Comparison of ENCODE assay signal across 11 cellular contexts in genomic region chr1:86757272-86757984, GRCh38. TPM values are rescaled to one million over a fixed set of nuclear protein-coding genes. Genes with fewer than 3 reads are reported as not detected.
DNase-seq lines count a peak whose midpoint lies in the region; ATAC-seq, FAIRE-seq and TF ChIP-seq lines count a peak whose summit lies in the region.
"Had no signal": no experiment of that assay in that cellular context is flagged by ENCODE, and none has a peak within 500 bp of the region (broad histone marks: within the 10 kb centered on the region; RNA-seq: fewer than 3 reads in every experiment).

No MANE protein-coding gene starts in this region.

- intact Hi-C loops in ascending aorta (cut with DNase I) (loop anchor here (2.0 kb wide), 1 partner anchor 31 kb away; no protein-coding TSS in a partner anchor), left lung (cut with DNase I) (no loop called here), tibial artery (cut with DNase I; ENCODE audit: low total_unique reads) (no loop called here)

- no peaks in the 10 kb centered on the region for H3K36me3 ChIP-seq in MG63
- H3K36me3 ChIP-seq in ascending aorta = no peaks in the 10 kb centered on the region
- H3K36me3 ChIP-seq in left lung = no peaks in the 10 kb centered on the region
- no peaks in the 10 kb centered on the region for H3K36me3 ChIP-seq in tibial artery
- H3K36me3 ChIP-seq: gastroesophageal sphincter, spleen had no signal

- no peaks in the 10 kb centered on the region for H3K4me1 ChIP-seq in ascending aorta
- H3K4me1 ChIP-seq in left lung = peaks cover 0 to 4% of the 10 kb centered on the region in 2 donors
- peaks cover 0 to 11% (median 0%) of the 10 kb centered on the region in 4 donors for H3K4me1 ChIP-seq in tibial artery
- H3K4me1 ChIP-seq: gastroesophageal sphincter had no signal

- FAIRE-seq in D721Med (lab: Jason Lieb, UNC) = no peak
- FAIRE-seq: bronchial epithelial cell had no signal

- H3K27me3 ChIP-seq in MG63 = no peaks in the 10 kb centered on the region
- no peaks in the 10 kb centered on the region for H3K27me3 ChIP-seq in ascending aorta
- H3K27me3 ChIP-seq in left lung = no peaks in the 10 kb centered on the region
- H3K27me3 ChIP-seq in tibial artery = no peaks in the 10 kb centered on the region
- H3K27me3 ChIP-seq: spleen had no signal

- TF ChIP-seq CTCF in ascending aorta (IDR thresholded peaks at IDR 0.05) (no peak), left lung (IDR thresholded peaks at IDR 0.05) (no peak), tibial artery (IDR thresholded peaks at IDR 0.05) (no peak), D721Med (IDR thresholded peaks at IDR 0.05; ENCODE audit: insufficient read depth, missing control alignments) (no peak)

- peak; percentile 74 for ATAC-seq in left lung
- ATAC-seq: gastroesophageal sphincter had no signal

- H3K4me3 ChIP-seq in MG63 (no peak overlapping the region), ascending aorta (peak overlapping the region in 1 of 2 donors; percentile 26), left lung (no peak overlapping the region), tibial artery (no peak overlapping the region)
- H3K4me3 ChIP-seq: gastroesophageal sphincter, spleen had no signal

- H3K27ac ChIP-seq in ascending aorta (peak overlapping the region; percentile 70 to 71), left lung (peak overlapping the region in 1 of 2 donors; percentile 56), tibial artery (peak overlapping the region; percentile 42 to 54)
- H3K27ac ChIP-seq: gastroesophageal sphincter had no signal

- peak; percentile 79 for DNase-seq in MG63
- DNase-seq in ascending aorta (ENCODE audit: low spot score in 2 of 2) = peak in 1 of 2 donors; percentile 81
- DNase-seq in left lung = no peak
- peak; percentile 39 to 66 for DNase-seq in tibial artery
- DNase-seq in activated CD8-positive, alpha-beta memory T cell treated with anti-CD3 and anti-CD28 coated beads, Interleukin-2, amount 50 U/mL, for 48 hours = no peak
- no peak for DNase-seq in stimulated activated naive CD4-positive, alpha-beta T cell (lab: John Stamatoyannopoulos, UW)
- no peak for DNase-seq in D721Med (ENCODE audit: insufficient read length, low spot score)
- DNase-seq: NCI-H524 treated with DMSO at 0.1 percent for 48 hours, spleen had no signal

- no peaks in the 10 kb centered on the region for H3K9me3 ChIP-seq in MG63
- H3K9me3 ChIP-seq in ascending aorta = no peaks in the 10 kb centered on the region
- peaks cover 0 to 3% of the 10 kb centered on the region in 2 donors for H3K9me3 ChIP-seq in left lung
- H3K9me3 ChIP-seq in tibial artery = no peaks in the 10 kb centered on the region
- H3K9me3 ChIP-seq: gastroesophageal sphincter had no signal

RNA-seq across cellular contexts. Expression of gene SH3GLB1, which starts 53.1 kb away (rescaled TPM):
- total RNA-seq in MG63 (2014; rRNA removed; shearing (Covaris generic); ENCODE audit: low replicate concordance) = 24.1 and 25.1 TPM in 2 replicates
- 28.9 TPM for total RNA-seq in ascending aorta
- total RNA-seq in left lung = 100 to 1,000 TPM; 102 to 114 TPM

Comparison
In these comparisons a context has a peak if more than half of its experiments do, and no peak if none do; other contexts are left out.
1. DNase-seq: peak in MG63 (single experiment) and tibial artery (2 of 2); none in left lung (0 of 2), activated CD8-positive, alpha-beta memory T cell treated with anti-CD3 and anti-CD28 coated beads, Interleukin-2, amount 50 U/mL, for 48 hours (single experiment), stimulated activated naive CD4-positive, alpha-beta T cell (0 of 6) and D721Med (single experiment).